In genomic region chr11:70505331-70505731, GRCh38 we compare ENCODE assay signal across 25 cellular contexts.
"Had no signal": no experiment of that assay in that cellular context is flagged by ENCODE, and none has a peak within 500 bp of the region (broad histone marks: within the 10 kb centered on the region; RNA-seq: fewer than 3 reads in every experiment).

No MANE protein-coding gene starts in this region.

- H3K9me3 Mint-ChIP-seq: activated naive CD4-positive, alpha-beta T cell treated with anti-CD3 and anti-CD28 coated beads for 36 hours; activated naive CD8-positive, alpha-beta T cell treated with anti-CD3 and anti-CD28 coated beads, Interleukin-2, amount 50 U/mL, for 24 hours; effector memory CD8-positive, alpha-beta T cell; neural crest cell; stimulated activated effector memory CD8-positive, alpha-beta T cell treated with anti-CD3 and anti-CD28 coated beads, Interleukin-12 subunit alpha, Interleukin-12 subunit beta, amount 100 ng/mL, for 72 hours; stimulated activated naive CD8-positive, alpha-beta T cell treated with anti-CD3 and anti-CD28 coated beads, Interleukin-15, amount 100 ng/mL, for 72 hours had no signal

- ATAC-seq: activated naive CD8-positive, alpha-beta T cell treated with anti-CD3 and anti-CD28 coated beads, Interleukin-2, amount 50 U/mL, for 24 hours; body of pancreas; effector memory CD8-positive, alpha-beta T cell; naive thymus-derived CD4-positive, alpha-beta T cell; psoas muscle; right cardiac atrium; stimulated activated effector memory CD8-positive, alpha-beta T cell treated with anti-CD3 and anti-CD28 coated beads, Interleukin-12 subunit alpha, Interleukin-12 subunit beta, amount 100 ng/mL, for 72 hours; stimulated activated naive CD8-positive, alpha-beta T cell treated with anti-CD3 and anti-CD28 coated beads, Interleukin-15, amount 100 ng/mL, for 72 hours; T-helper 17 cell had no signal

- H3K4me1 ChIP-seq: body of pancreas, esophagus muscularis mucosa, psoas muscle, tibial artery had no signal

- H3K27me3 Mint-ChIP-seq: activated naive CD8-positive, alpha-beta T cell treated with anti-CD3 and anti-CD28 coated beads, Interleukin-2, amount 50 U/mL, for 24 hours had no signal

- H3K27me3 ChIP-seq: body of pancreas, dorsolateral prefrontal cortex, esophagus muscularis mucosa had no signal

- H3K36me3 ChIP-seq: esophagus muscularis mucosa, tibial artery had no signal

- DNase-seq: activated CD4-positive, alpha-beta T cell treated with anti-CD3 and anti-CD28 coated beads for 4 hours; activated CD4-positive, alpha-beta T cell treated with anti-CD3 and anti-CD28 coated beads, Interleukin-2, amount 50 U/mL, for 48 hours; activated CD4-positive, CD25-positive, alpha-beta regulatory T cell; activated CD8-positive, alpha-beta memory T cell treated with anti-CD3 and anti-CD28 coated beads, Interleukin-2, amount 50 U/mL, for 48 hours; activated naive CD4-positive, alpha-beta T cell treated with anti-CD3 and anti-CD28 coated beads for 36 hours; activated naive CD8-positive, alpha-beta T cell treated with anti-CD3 and anti-CD28 coated beads, Interleukin-2, amount 50 U/mL, for 24 hours; activated T-cell treated with anti-CD3 and anti-CD28 coated beads, Interleukin-2, amount 50 U/mL, for 48 hours; body of pancreas; effector memory CD8-positive, alpha-beta T cell; glutamatergic neuron; hippocampal formation; naive thymus-derived CD4-positive, alpha-beta T cell; stimulated activated CD4-positive, alpha-beta T cell treated with anti-CD3 and anti-CD28 coated beads, Interleukin-2, amount 100 ng/mL, for 24 hours; stimulated activated naive CD8-positive, alpha-beta T cell treated with anti-CD3 and anti-CD28 coated beads, Interleukin-15, amount 100 ng/mL, for 72 hours; SW 1271; tibial artery had no signal

- H3K4me3 ChIP-seq: body of pancreas, dorsolateral prefrontal cortex, esophagus muscularis mucosa, lung, psoas muscle, skin epidermis, tibial artery had no signal

- H3K36me3 Mint-ChIP-seq: naive thymus-derived CD4-positive, alpha-beta T cell; stimulated activated effector memory CD8-positive, alpha-beta T cell treated with anti-CD3 and anti-CD28 coated beads, Interleukin-12 subunit alpha, Interleukin-12 subunit beta, amount 100 ng/mL, for 72 hours had no signal

- H3K27ac ChIP-seq: body of pancreas, esophagus muscularis mucosa, psoas muscle, skin epidermis, tibial artery had no signal

- H3K4me3 Mint-ChIP-seq: activated naive CD4-positive, alpha-beta T cell treated with anti-CD3 and anti-CD28 coated beads for 36 hours; activated naive CD8-positive, alpha-beta T cell treated with anti-CD3 and anti-CD28 coated beads, Interleukin-2, amount 50 U/mL, for 24 hours; effector memory CD8-positive, alpha-beta T cell; naive thymus-derived CD4-positive, alpha-beta T cell; neural crest cell; stimulated activated effector memory CD8-positive, alpha-beta T cell treated with anti-CD3 and anti-CD28 coated beads, Interleukin-12 subunit alpha, Interleukin-12 subunit beta, amount 100 ng/mL, for 72 hours; stimulated activated naive CD8-positive, alpha-beta T cell treated with anti-CD3 and anti-CD28 coated beads, Interleukin-15, amount 100 ng/mL, for 72 hours; T-helper 17 cell had no signal

- H3K4me1 Mint-ChIP-seq: activated naive CD8-positive, alpha-beta T cell treated with anti-CD3 and anti-CD28 coated beads, Interleukin-2, amount 50 U/mL, for 24 hours; stimulated activated effector memory CD8-positive, alpha-beta T cell treated with anti-CD3 and anti-CD28 coated beads, Interleukin-12 subunit alpha, Interleukin-12 subunit beta, amount 100 ng/mL, for 72 hours; stimulated activated naive CD8-positive, alpha-beta T cell treated with anti-CD3 and anti-CD28 coated beads, Interleukin-15, amount 100 ng/mL, for 72 hours had no signal

- H3K9me3 ChIP-seq: body of pancreas, esophagus muscularis mucosa, psoas muscle, tibial artery had no signal

- H3K27ac Mint-ChIP-seq: activated naive CD4-positive, alpha-beta T cell treated with anti-CD3 and anti-CD28 coated beads for 36 hours; activated naive CD8-positive, alpha-beta T cell treated with anti-CD3 and anti-CD28 coated beads, Interleukin-2, amount 50 U/mL, for 24 hours; effector memory CD8-positive, alpha-beta T cell; naive thymus-derived CD4-positive, alpha-beta T cell; stimulated activated effector memory CD8-positive, alpha-beta T cell treated with anti-CD3 and anti-CD28 coated beads, Interleukin-12 subunit alpha, Interleukin-12 subunit beta, amount 100 ng/mL, for 72 hours; stimulated activated naive CD8-positive, alpha-beta T cell treated with anti-CD3 and anti-CD28 coated beads, Interleukin-15, amount 100 ng/mL, for 72 hours; T-helper 17 cell had no signal
